In genomic region chrX:16838202-16839066, GRCh38 we compare ENCODE assay signal across 10 cellular contexts. TPM values are rescaled to one million over a fixed set of nuclear protein-coding genes. Genes with fewer than 3 reads are reported as not detected.
A peak's percentile ranks its signal among the peaks of the same experiment; 100 is the strongest.
DNase-seq lines count a peak whose midpoint lies in the region; ATAC-seq and TF ChIP-seq lines count a peak whose summit lies in the region.
"Had no signal": no experiment of that assay in that cellular context is flagged by ENCODE, and none has a peak within 500 bp of the region (broad histone marks: within the 10 kb centered on the region; RNA-seq: fewer than 3 reads in every experiment).

No MANE protein-coding gene starts in this region.

- peaks cover 0 to 12% of the 10 kb centered on the region in 2 donors for H3K4me1 ChIP-seq in ascending aorta

- H3K27me3 Mint-ChIP-seq in activated CD4-positive, alpha-beta memory T cell treated with anti-CD3 and anti-CD28 coated beads for 36 hours = no peaks in the 10 kb centered on the region
- no peaks in the 10 kb centered on the region for H3K27me3 Mint-ChIP-seq in activated CD4-positive, alpha-beta memory T cell treated with anti-CD3 and anti-CD28 coated beads, Interleukin-2, amount 10 ng/mL, durations not matched to agents 7 days and 5 days

- peaks cover 16% of the 10 kb centered on the region for H3K36me3 Mint-ChIP-seq in activated CD4-positive, alpha-beta memory T cell treated with anti-CD3 and anti-CD28 coated beads for 36 hours
- peaks cover 24% of the 10 kb centered on the region for H3K36me3 Mint-ChIP-seq in activated CD4-positive, alpha-beta memory T cell treated with anti-CD3 and anti-CD28 coated beads, Interleukin-2, amount 10 ng/mL, durations not matched to agents 7 days and 5 days (ENCODE audit: low read depth)

- peak overlapping the region; percentile 67 for H3K27ac Mint-ChIP-seq in activated CD4-positive, alpha-beta memory T cell treated with anti-CD3 and anti-CD28 coated beads for 36 hours
- H3K27ac Mint-ChIP-seq in activated CD4-positive, alpha-beta memory T cell treated with anti-CD3 and anti-CD28 coated beads, Interleukin-2, amount 10 ng/mL, durations not matched to agents 7 days and 5 days = no peak overlapping the region

- H3K27ac ChIP-seq in ascending aorta = peak overlapping the region; percentile 53 to 75
- H3K27ac ChIP-seq: BLaER1 treated with 17β-estradiol and CSF1 and Interleukin-3, amounts not matched to agents 10 nM and 100 nM had no signal

- H3K4me3 Mint-ChIP-seq in activated CD4-positive, alpha-beta memory T cell treated with anti-CD3 and anti-CD28 coated beads for 36 hours = no peak overlapping the region
- H3K4me3 Mint-ChIP-seq in activated CD4-positive, alpha-beta memory T cell treated with anti-CD3 and anti-CD28 coated beads, Interleukin-2, amount 10 ng/mL, durations not matched to agents 7 days and 5 days = no peak overlapping the region

- peaks cover 16% of the 10 kb centered on the region for H3K4me1 Mint-ChIP-seq in activated CD4-positive, alpha-beta memory T cell treated with anti-CD3 and anti-CD28 coated beads for 36 hours (ENCODE audit: low read depth)
- H3K4me1 Mint-ChIP-seq in activated CD4-positive, alpha-beta memory T cell treated with anti-CD3 and anti-CD28 coated beads, Interleukin-2, amount 10 ng/mL, durations not matched to agents 7 days and 5 days = peaks cover 2% of the 10 kb centered on the region

- peaks cover 8 to 63% of the 10 kb centered on the region in 2 donors for H3K36me3 ChIP-seq in ascending aorta

- no peak for DNase-seq in activated CD4-positive, alpha-beta memory T cell treated with anti-CD3 and anti-CD28 coated beads for 36 hours
- DNase-seq in activated CD4-positive, alpha-beta memory T cell treated with anti-CD3 and anti-CD28 coated beads, Interleukin-2, amount 10 ng/mL, durations not matched to agents 7 days and 5 days = no peak
- peak in 1 of 2 donors; percentile 70 for DNase-seq in ascending aorta (ENCODE audit: low spot score in 2 of 2)
- peak; percentile 42 for DNase-seq in left ventricle myocardium superior
- peak; percentile 63 for DNase-seq in stromal cell of bone marrow (ENCODE audit: low read depth)
- no peak for DNase-seq in COLO829 (ENCODE audit: low spot score)
- DNase-seq in activated CD4-positive, alpha-beta T cell treated with anti-CD3 and anti-CD28 coated beads, Interleukin-2, amount 50 U/mL, for 48 hours = no peak
- DNase-seq: NK-92 treated with Interleukin-12 subunit alpha and Interleukin-12 subunit beta, amount 100 ng/mL, for 24 hours had no signal

- H3K9me3 ChIP-seq in ascending aorta = no peaks in the 10 kb centered on the region
- H3K9me3 ChIP-seq: BLaER1 treated with 17β-estradiol and CSF1 and Interleukin-3, amounts not matched to agents 10 nM and 100 nM had no signal

- ATAC-seq in left ventricle myocardium superior = peak; percentile 82
- ATAC-seq in HG02798 (IDR thresholded peaks at IDR 0.05; ENCODE audit: poor library complexity, unreplicated experiment) = no peak

- H3K9me3 Mint-ChIP-seq in activated CD4-positive, alpha-beta memory T cell treated with anti-CD3 and anti-CD28 coated beads for 36 hours = no peaks in the 10 kb centered on the region
- H3K9me3 Mint-ChIP-seq in activated CD4-positive, alpha-beta memory T cell treated with anti-CD3 and anti-CD28 coated beads, Interleukin-2, amount 10 ng/mL, durations not matched to agents 7 days and 5 days = no peaks in the 10 kb centered on the region

- intact Hi-C loops in activated CD4-positive, alpha-beta memory T cell treated with anti-CD3 and anti-CD28 coated beads for 36 hours (cut with micrococcal nuclease) = no loop called here
- intact Hi-C loops in ascending aorta (cut with DNase I) (loop anchor here (1.0 to 5.0 kb wide), 2 partner anchors 32 to 854 kb away; partner anchors contain the start of gene RBBP7), left ventricle myocardium superior (cut with micrococcal nuclease) (no loop called here)

- no peaks in the 10 kb centered on the region for H3K27me3 ChIP-seq in ascending aorta
- H3K27me3 ChIP-seq: BLaER1 treated with 17β-estradiol and CSF1 and Interleukin-3, amounts not matched to agents 10 nM and 100 nM had no signal

- CTCF ChIA-PET in activated CD4-positive, alpha-beta memory T cell treated with anti-CD3 and anti-CD28 coated beads for 36 hours (lab: Charles Lee) = interaction anchor here (3.1 kb wide), 1 partner anchor 12 kb away, joined by 9 read pairs; no protein-coding TSS in a partner anchor
- CTCF ChIA-PET in activated CD4-positive, alpha-beta memory T cell treated with anti-CD3 and anti-CD28 coated beads, Interleukin-2, amount 10 ng/mL, durations not matched to agents 7 days and 5 days (lab: Charles Lee) = interaction anchor here (1.1 kb wide), 1 partner anchor 12 kb away, joined by 4 read pairs; no protein-coding TSS in a partner anchor

- TF ChIP-seq CTCF in ascending aorta (IDR thresholded peaks at IDR 0.05) = no peak

- POLR2A ChIA-PET in activated CD4-positive, alpha-beta memory T cell treated with anti-CD3 and anti-CD28 coated beads for 36 hours (lab: Charles Lee) = no interaction called here
- POLR2A ChIA-PET in activated CD4-positive, alpha-beta memory T cell treated with anti-CD3 and anti-CD28 coated beads, Interleukin-2, amount 10 ng/mL, durations not matched to agents 7 days and 5 days (lab: Charles Lee) = no interaction called here

- no peak overlapping the region for H3K4me3 ChIP-seq in ascending aorta
- H3K4me3 ChIP-seq: BLaER1 treated with 17β-estradiol and CSF1 and Interleukin-3, amounts not matched to agents 10 nM and 100 nM had no signal

RNA-seq across cellular contexts. Expression of gene RBBP7, which starts 31.7 kb away (rescaled TPM):
- 100 to 1,000 TPM; 213 to 216 TPM for total RNA-seq in activated CD4-positive, alpha-beta memory T cell treated with anti-CD3 and anti-CD28 coated beads for 36 hours
- 100 to 1,000 TPM; 137 to 140 TPM for total RNA-seq in activated CD4-positive, alpha-beta memory T cell treated with anti-CD3 and anti-CD28 coated beads, Interleukin-2, amount 10 ng/mL, durations not matched to agents 7 days and 5 days
- total RNA-seq in ascending aorta (48.7 TPM), left ventricle myocardium superior (113 TPM)

RNA-seq across cellular contexts. Expression of gene TXLNG, which starts 52.2 kb away (rescaled TPM):
- total RNA-seq in activated CD4-positive, alpha-beta memory T cell treated with anti-CD3 and anti-CD28 coated beads for 36 hours = 10 to 100 TPM; 14.2 to 15.1 TPM
- total RNA-seq in activated CD4-positive, alpha-beta memory T cell treated with anti-CD3 and anti-CD28 coated beads, Interleukin-2, amount 10 ng/mL, durations not matched to agents 7 days and 5 days = 1 to 10 TPM; 9.4 to 9.8 TPM
- total RNA-seq in ascending aorta (3.9 TPM), left ventricle myocardium superior (6.0 TPM)

Comparison
In these comparisons a context has a peak if more than half of its experiments do, and no peak if none do; other contexts are left out.
1. DNase-seq: peak in left ventricle myocardium superior (single experiment) and stromal cell of bone marrow (single experiment); none in activated CD4-positive, alpha-beta memory T cell treated with anti-CD3 and anti-CD28 coated beads for 36 hours (single experiment), activated CD4-positive, alpha-beta memory T cell treated with anti-CD3 and anti-CD28 coated beads, Interleukin-2, amount 10 ng/mL, durations not matched to agents 7 days and 5 days (single experiment), COLO829 (single experiment) and activated CD4-positive, alpha-beta T cell treated with anti-CD3 and anti-CD28 coated beads, Interleukin-2, amount 50 U/mL, for 48 hours (0 of 2).